In the genomic region with DNA sequence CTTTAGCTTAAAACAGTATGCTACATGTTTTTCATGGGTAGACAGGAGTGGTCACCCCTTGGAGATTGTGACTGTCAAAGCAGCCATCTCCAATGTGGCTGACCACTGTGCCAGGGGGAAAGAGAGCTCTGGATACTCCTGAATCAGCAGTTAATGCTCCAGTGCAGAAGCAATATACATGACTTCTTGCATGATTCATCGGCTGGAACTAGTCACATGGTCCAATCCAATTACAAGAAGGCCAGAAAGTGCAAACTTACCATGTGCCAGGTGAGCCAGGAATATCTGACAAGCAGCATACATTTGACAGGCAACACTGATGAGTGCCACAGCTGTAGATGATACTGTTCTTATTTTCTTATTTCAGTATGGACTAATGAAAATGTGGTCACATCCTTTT, we compare ENCODE assay signal across 16 cellular contexts.
DNase-seq lines count a peak whose midpoint lies in the region; ATAC-seq, FAIRE-seq and TF ChIP-seq lines count a peak whose summit lies in the region.
"Had no signal": no experiment of that assay in that cellular context is flagged by ENCODE, and none has a peak within 500 bp of the region (broad histone marks: within the 10 kb centered on the region; RNA-seq: fewer than 3 reads in every experiment).

No MANE protein-coding gene starts in this region.

- DNase-seq in Daoy (ENCODE audit: low read depth) (peak; percentile 51), NCI-H226 (peak; percentile 22), breast epithelium (ENCODE audit: low spot score in 2 of 2) (no peak), keratinocyte (ENCODE audit: low read depth, low spot score) (no peak), H7 (no peak), NCI-H446 treated with DMSO at 0.1 percent for 48 hours (lab: John Stamatoyannopoulos, UW) (no peak)
- DNase-seq in activated naive CD4-positive, alpha-beta T cell treated with anti-CD3 and anti-CD28 coated beads, Interleukin-2, amount 50 U/mL, for 72 hours (ENCODE audit: low spot score in 2 of 2) = no peak
- DNase-seq: activated CD8-positive, alpha-beta memory T cell treated with anti-CD3 and anti-CD28 coated beads for 24 hours; aorta; Caco-2; lower lobe of right lung; naive thymus-derived CD4-positive, alpha-beta T cell; NCI-H1436 treated with DMSO at 0.1 percent for 48 hours; NCI-H345 had no signal

- no peak overlapping the region for H3K4me3 ChIP-seq in breast epithelium
- no peak overlapping the region for H3K4me3 ChIP-seq in keratinocyte (ENCODE audit: control insufficient read depth in 2 of 3, extremely low read depth in 1 of 3, insufficient read depth in 2 of 3, low read depth in 1 of 3, low read length in 3 of 3)
- no peak overlapping the region for H3K4me3 ChIP-seq in H7 (ENCODE audit: insufficient read depth, low read depth, low read length)
- H3K4me3 ChIP-seq: lower lobe of right lung had no signal

- H3K4me1 ChIP-seq in breast epithelium (peaks cover 4 to 18% of the 10 kb centered on the region in 2 donors), keratinocyte (ENCODE audit: control insufficient read depth, extremely low read depth, insufficient read depth, low read length) (peaks cover 20% of the 10 kb centered on the region)
- H3K4me1 ChIP-seq: Caco-2 had no signal

- H3K4me2 ChIP-seq in keratinocyte (ENCODE audit: control insufficient read depth, extremely low read depth, insufficient read depth, low read depth, low read length) = no peak overlapping the region

- H3K9ac ChIP-seq in keratinocyte (ENCODE audit: control insufficient read depth, extremely low read depth, insufficient read depth, low read length) = no peak overlapping the region

- no peak for TF ChIP-seq CTCF in breast epithelium (IDR thresholded peaks at IDR 0.05)
- no peak for TF ChIP-seq CTCF in keratinocyte (optimal IDR thresholded peaks at IDR 0.05 in 1 of 3, IDR thresholded peaks at IDR 0.05 in 1 of 3, conservative IDR thresholded peaks at IDR 0.05 in 1 of 3; ENCODE audit: extremely low read depth in 1 of 3, insufficient read depth in 2 of 3, low read length in 3 of 3)

- no peaks in the 10 kb centered on the region for H3K27me3 ChIP-seq in breast epithelium
- no peaks in the 10 kb centered on the region for H3K27me3 ChIP-seq in keratinocyte (ENCODE audit: control insufficient read depth, extremely low read depth, insufficient read depth, low read length)
- no peaks in the 10 kb centered on the region for H3K27me3 ChIP-seq in H7 (ENCODE audit: control insufficient read depth, insufficient read depth, low read length)

- H3K9me1 ChIP-seq in keratinocyte (ENCODE audit: control insufficient read depth, extremely low read depth, insufficient read depth, low read length) = no peaks in the 10 kb centered on the region

- peaks cover 4 to 15% of the 10 kb centered on the region in 2 donors for H3K9me3 Mint-ChIP-seq in activated naive CD4-positive, alpha-beta T cell treated with anti-CD3 and anti-CD28 coated beads, Interleukin-2, amount 50 U/mL, for 72 hours

- H3K36me3 Mint-ChIP-seq in activated naive CD4-positive, alpha-beta T cell treated with anti-CD3 and anti-CD28 coated beads, Interleukin-2, amount 50 U/mL, for 72 hours = peaks cover 0 to 5% of the 10 kb centered on the region in 2 donors
- H3K36me3 Mint-ChIP-seq: naive thymus-derived CD4-positive, alpha-beta T cell had no signal

- H3K27ac Mint-ChIP-seq in activated naive CD4-positive, alpha-beta T cell treated with anti-CD3 and anti-CD28 coated beads, Interleukin-2, amount 50 U/mL, for 72 hours = no peak overlapping the region
- H3K27ac Mint-ChIP-seq: activated T-helper 17 cell treated with anti-CD3 and anti-CD28 coated beads, Interleukin-2, amount 50 U/mL, for 72 hours; naive thymus-derived CD4-positive, alpha-beta T cell had no signal

- peak; percentile 73 for FAIRE-seq in keratinocyte (lab: Jason Lieb, UNC)

- intact Hi-C loops in breast epithelium (cut with DNase I; ENCODE audit: low total_unique reads) = no loop called here

- ATAC-seq in activated naive CD4-positive, alpha-beta T cell treated with anti-CD3 and anti-CD28 coated beads, Interleukin-2, amount 50 U/mL, for 72 hours = no peak
- ATAC-seq in HG02642 (IDR thresholded peaks at IDR 0.05; ENCODE audit: poor library complexity, unreplicated experiment) = no peak
- ATAC-seq: activated T-helper 17 cell treated with anti-CD3 and anti-CD28 coated beads, Interleukin-2, amount 50 U/mL, for 72 hours; lower lobe of right lung; naive thymus-derived CD4-positive, alpha-beta T cell had no signal

- no peaks in the 10 kb centered on the region for H3K9me3 ChIP-seq in breast epithelium
- H3K9me3 ChIP-seq in keratinocyte (ENCODE audit: control insufficient read depth, low read depth, low read length) = no peaks in the 10 kb centered on the region
- H3K9me3 ChIP-seq: Caco-2, lower lobe of right lung had no signal

- TF ChIP-seq POLR2A in breast epithelium (IDR thresholded peaks at IDR 0.05) = no peak

- no peak overlapping the region for H2AFZ ChIP-seq in keratinocyte (ENCODE audit: control insufficient read depth, low read length)

- dilution Hi-C loops in keratinocyte (cut with MboI; ENCODE audit: extremely low pct_ligation_motif_present, low sequenced_read_pairs) = no loop called here

- H3K79me2 ChIP-seq in keratinocyte (ENCODE audit: control insufficient read depth, insufficient read depth, low read length) = no peaks in the 10 kb centered on the region

- H3K36me3 ChIP-seq in breast epithelium (no peaks in the 10 kb centered on the region), keratinocyte (ENCODE audit: control insufficient read depth in 2 of 2, extremely low read depth in 1 of 2, insufficient read depth in 2 of 2, low read length in 2 of 2) (no peaks in the 10 kb centered on the region), H7 (replicated peaks; ENCODE audit: control insufficient read depth, insufficient read depth, low read length) (no peaks in the 10 kb centered on the region)
- H3K36me3 ChIP-seq: lower lobe of right lung had no signal

- H4K20me1 ChIP-seq in keratinocyte (ENCODE audit: control insufficient read depth, extremely low read depth, insufficient read depth, low read length) = no peaks in the 10 kb centered on the region

- peak overlapping the region; percentile 57 to 62 for H3K27ac ChIP-seq in breast epithelium
- no peak overlapping the region for H3K27ac ChIP-seq in keratinocyte (ENCODE audit: control insufficient read depth, insufficient read depth, low read length)
- H3K27ac ChIP-seq: lower lobe of right lung had no signal

Comparison
In these comparisons a context has a peak if more than half of its experiments do, and no peak if none do; other contexts are left out.
1. DNase-seq: peak in Daoy (single experiment) and NCI-H226 (single experiment); none in breast epithelium (0 of 2), keratinocyte (single experiment), H7 (single experiment), activated naive CD4-positive, alpha-beta T cell treated with anti-CD3 and anti-CD28 coated beads, Interleukin-2, amount 50 U/mL, for 72 hours (0 of 2) and NCI-H446 treated with DMSO at 0.1 percent for 48 hours (single experiment).